Comparison of ENCODE assay signal across 1 cellular context in the genomic region with DNA sequence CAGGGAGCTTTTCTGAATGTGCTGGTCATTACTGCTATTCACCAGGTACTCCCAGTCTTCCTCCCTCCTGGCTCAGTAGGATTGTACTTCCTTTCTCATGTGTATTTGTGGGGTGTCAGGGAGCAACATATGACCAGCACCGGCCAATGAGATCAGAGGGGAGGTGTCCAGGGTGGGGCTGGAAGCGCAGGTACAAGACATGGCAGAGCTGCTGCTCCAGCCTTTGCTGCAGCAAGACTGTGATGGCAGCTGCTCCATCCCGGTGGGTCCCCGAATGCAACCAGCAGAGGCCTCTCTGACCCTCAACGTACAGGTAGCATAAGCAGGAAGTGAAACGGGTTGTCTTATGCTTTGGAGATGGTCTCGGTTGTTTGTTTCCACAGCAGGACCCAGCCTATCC.
TF ChIP-seq lines count a peak whose summit lies in the region.

No MANE protein-coding gene starts in this region.

TF ChIP-seq in HCT116, 20 proteins besides CTCF, POLR2A, EP300 and RAD21 (continued from another document):
- TF ChIP-seq EZH2 (IDR thresholded peaks at IDR 0.05) (no peak), FOSL1 (IDR thresholded peaks at IDR 0.05; ENCODE audit: low read depth) (no peak), POLR2AphosphoS5 (IDR thresholded peaks at IDR 0.05; ENCODE audit: low read depth, low read length) (no peak), SRF (IDR thresholded peaks at IDR 0.05; ENCODE audit: low read depth) (no peak), ELF1 (IDR thresholded peaks at IDR 0.05; ENCODE audit: borderline replicate concordance, low read depth) (no peak), CEBPB (IDR thresholded peaks at IDR 0.05; ENCODE audit: low read depth) (no peak), ZFX (IDR thresholded peaks at IDR 0.05) (no peak)
- TF ChIP-seq, protein P1, sequence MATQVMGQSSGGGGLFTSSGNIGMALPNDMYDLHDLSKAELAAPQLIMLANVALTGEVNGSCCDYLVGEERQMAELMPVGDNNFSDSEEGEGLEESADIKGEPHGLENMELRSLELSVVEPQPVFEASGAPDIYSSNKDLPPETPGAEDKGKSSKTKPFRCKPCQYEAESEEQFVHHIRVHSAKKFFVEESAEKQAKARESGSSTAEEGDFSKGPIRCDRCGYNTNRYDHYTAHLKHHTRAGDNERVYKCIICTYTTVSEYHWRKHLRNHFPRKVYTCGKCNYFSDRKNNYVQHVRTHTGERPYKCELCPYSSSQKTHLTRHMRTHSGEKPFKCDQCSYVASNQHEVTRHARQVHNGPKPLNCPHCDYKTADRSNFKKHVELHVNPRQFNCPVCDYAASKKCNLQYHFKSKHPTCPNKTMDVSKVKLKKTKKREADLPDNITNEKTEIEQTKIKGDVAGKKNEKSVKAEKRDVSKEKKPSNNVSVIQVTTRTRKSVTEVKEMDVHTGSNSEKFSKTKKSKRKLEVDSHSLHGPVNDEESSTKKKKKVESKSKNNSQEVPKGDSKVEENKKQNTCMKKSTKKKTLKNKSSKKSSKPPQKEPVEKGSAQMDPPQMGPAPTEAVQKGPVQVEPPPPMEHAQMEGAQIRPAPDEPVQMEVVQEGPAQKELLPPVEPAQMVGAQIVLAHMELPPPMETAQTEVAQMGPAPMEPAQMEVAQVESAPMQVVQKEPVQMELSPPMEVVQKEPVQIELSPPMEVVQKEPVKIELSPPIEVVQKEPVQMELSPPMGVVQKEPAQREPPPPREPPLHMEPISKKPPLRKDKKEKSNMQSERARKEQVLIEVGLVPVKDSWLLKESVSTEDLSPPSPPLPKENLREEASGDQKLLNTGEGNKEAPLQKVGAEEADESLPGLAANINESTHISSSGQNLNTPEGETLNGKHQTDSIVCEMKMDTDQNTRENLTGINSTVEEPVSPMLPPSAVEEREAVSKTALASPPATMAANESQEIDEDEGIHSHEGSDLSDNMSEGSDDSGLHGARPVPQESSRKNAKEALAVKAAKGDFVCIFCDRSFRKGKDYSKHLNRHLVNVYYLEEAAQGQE (IDR thresholded peaks at IDR 0.05; ENCODE audit: low read depth): no peak
- TF ChIP-seq, protein P2, sequence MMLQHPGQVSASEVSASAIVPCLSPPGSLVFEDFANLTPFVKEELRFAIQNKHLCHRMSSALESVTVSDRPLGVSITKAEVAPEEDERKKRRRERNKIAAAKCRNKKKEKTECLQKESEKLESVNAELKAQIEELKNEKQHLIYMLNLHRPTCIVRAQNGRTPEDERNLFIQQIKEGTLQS (IDR thresholded peaks at IDR 0.05): no peak
